In genomic region chr2:64143154-64144056, GRCh38 we compare ENCODE assay signal across 8 cellular contexts. TPM values are rescaled to one million over a fixed set of nuclear protein-coding genes. Genes with fewer than 3 reads are reported as not detected.
DNase-seq lines count a peak whose midpoint lies in the region; ATAC-seq and TF ChIP-seq lines count a peak whose summit lies in the region.

No MANE protein-coding gene starts in this region.

- peak overlapping the region; percentile 89 for H3K9ac ChIP-seq in adipocyte (ENCODE audit: low read length)

- POLR2A ChIA-PET in OCI-LY7 (lab: Charles Lee): interaction anchor here (0.6 to 4.7 kb wide), 10 partner anchors 19 to 332 kb away, joined by 3 to 36 read pairs (median 5); no protein-coding TSS in a partner anchor

- CTCF ChIA-PET in OCI-LY7 (lab: Charles Lee; ENCODE audit: unreplicated experiment): no interaction called here

- TSS peak; percentile 90 for BruUV-seq in OCI-LY7 (replicated peaks; lab: Mats Ljungman, UMichigan)

- H3K9me2 ChIP-seq in OCI-LY7 (ENCODE audit: insufficient read depth, low read length): no peaks in the 10 kb centered on the region

- intact Hi-C loops in OCI-LY7 (cut with micrococcal nuclease; ENCODE audit: unreplicated experiment) (loop anchor here (1.0 to 5.0 kb wide), 5 partner anchors 51 to 609 kb away; no protein-coding TSS in a partner anchor), left ventricle myocardium inferior (cut with micrococcal nuclease) (no loop called here)

- peak overlapping the region; percentile 4; the same call in 1 of the 2 replicates for H2AFZ ChIP-seq in OCI-LY7 (ENCODE audit: low read length)

- H3K27ac ChIP-seq in OCI-LY7 (ENCODE audit: low read depth, low read length, poor library complexity, severe bottlenecking) (peak overlapping the region; percentile 80), left ventricle myocardium inferior (replicated peaks) (peak overlapping the region; percentile 99)

- DNase-seq in CD1c-positive myeloid dendritic cell (ENCODE audit: extremely low spot score) (peak; percentile 75), OCI-LY7 (ENCODE audit: low spot score) (peak; percentile 60), adipocyte (ENCODE audit: low read depth) (peak; percentile 72), left ventricle myocardium inferior (peak; percentile 33), pons (ENCODE audit: low spot score) (peak; percentile 68), SKM-1 (lab: John Stamatoyannopoulos, UW; ENCODE audit: unreplicated experiment) (no peak)

- peaks cover 63% of the 10 kb centered on the region for H3K79me2 ChIP-seq in OCI-LY7 (ENCODE audit: insufficient read depth, low read depth, low read length)

- peaks cover 35% of the 10 kb centered on the region for H4K20me1 ChIP-seq in OCI-LY7 (ENCODE audit: insufficient read depth, low read length)

- peak; percentile 18 for ATAC-seq in GM19328 (IDR thresholded peaks at IDR 0.05; ENCODE audit: unreplicated experiment)
- ATAC-seq in HG03354 (IDR thresholded peaks at IDR 0.05; ENCODE audit: poor library complexity, severe bottlenecking, unreplicated experiment): peak; percentile 24

- H3K4me2 ChIP-seq in OCI-LY7 (ENCODE audit: low read length): peak overlapping the region; percentile 91

- H3K4me3 ChIP-seq in OCI-LY7 (ENCODE audit: low read depth, low read length, poor library complexity, severe bottlenecking) (peak overlapping the region; percentile 97), adipocyte (ENCODE audit: low read length) (peak overlapping the region; percentile 97), left ventricle myocardium inferior (peak overlapping the region; percentile 97)

- H3K36me3 ChIP-seq in OCI-LY7 (ENCODE audit: insufficient read depth, low read length) (peaks cover 52% of the 10 kb centered on the region), adipocyte (ENCODE audit: control insufficient read depth, insufficient read depth, low read length, severe bottlenecking) (no peaks in the 10 kb centered on the region), left ventricle myocardium inferior (no peaks in the 10 kb centered on the region)

- H3K9me3 ChIP-seq in OCI-LY7 (ENCODE audit: low read length) (no peaks in the 10 kb centered on the region), adipocyte (ENCODE audit: control insufficient read depth, low read length) (no peaks in the 10 kb centered on the region), left ventricle myocardium inferior (replicated peaks) (no peaks in the 10 kb centered on the region)

- H3K27me3 ChIP-seq in adipocyte (replicated peaks; ENCODE audit: control insufficient read depth, insufficient read depth, low read length) (no peaks in the 10 kb centered on the region), left ventricle myocardium inferior (ENCODE audit: low read depth) (no peaks in the 10 kb centered on the region)

- TF ChIP-seq CTCF in OCI-LY7 (conservative IDR thresholded peaks at IDR 0.05; ENCODE audit: low read length) (no peak), left ventricle myocardium inferior (IDR thresholded peaks at IDR 0.05; ENCODE audit: borderline replicate concordance) (no peak)

- H3K4me1 ChIP-seq in OCI-LY7 (ENCODE audit: insufficient read depth, low read length, poor library complexity, severe bottlenecking) (peaks cover 50% of the 10 kb centered on the region), adipocyte (ENCODE audit: control insufficient read depth, insufficient read depth, low read length) (peaks cover 37% of the 10 kb centered on the region), left ventricle myocardium inferior (peaks cover 44% of the 10 kb centered on the region)

RNA-seq across cellular contexts. Expression of gene PELI1, which starts 0.8 kb away (rescaled TPM):
- 108 and 110 TPM in 2 replicates for total RNA-seq in OCI-LY7 (2014; rRNA removed; shearing (Covaris generic))
- total RNA-seq in OCI-LY7 (2022): 174 and 211 TPM in 2 replicates
- total RNA-seq in left ventricle myocardium inferior: 6.6 TPM

Comparison
In these comparisons a context has a peak if more than half of its experiments do, and no peak if none do; other contexts are left out.
1. RNA of gene PELI1, which starts 0.8 kb away (total RNA-seq): 108 to 211 TPM in OCI-LY7; 6.6 TPM in left ventricle myocardium inferior (single experiment); every median in the first group is over 10 times any median in the second.
2. Peak in every context shown above with its lines, with median percentiles within 50 percentile points of each other: H3K4me3 ChIP-seq.